ENCODE assay signal across 17 cellular contexts in genomic region chr18:4854664-4855063, GRCh38.
DNase-seq lines count a peak whose midpoint lies in the region; ATAC-seq lines count a peak whose summit lies in the region.
"Had no signal": no experiment of that assay in that cellular context is flagged by ENCODE, and none has a peak within 500 bp of the region (broad histone marks: within the 10 kb centered on the region; RNA-seq: fewer than 3 reads in every experiment).

No MANE protein-coding gene starts in this region.

- H3K4me1 ChIP-seq in HUES6 (ENCODE audit: control insufficient read depth, insufficient read depth, low read length): peaks cover 30% of the 10 kb centered on the region
- peaks cover 19% of the 10 kb centered on the region for H3K4me1 ChIP-seq in iPS-18a (ENCODE audit: control insufficient read depth, low read depth, low read length)

- no peaks in the 10 kb centered on the region; the same call in 1 of the 2 replicates for H3K9me3 ChIP-seq in HUES6 (ENCODE audit: control insufficient read depth, insufficient read depth, low read depth, low read length)
- no peaks in the 10 kb centered on the region for H3K9me3 ChIP-seq in iPS-18a (ENCODE audit: control insufficient read depth, low read depth, low read length)

- peak; percentile 38 for DNase-seq in cerebellum (ENCODE audit: low spot score)
- DNase-seq in left lobe of liver (ENCODE audit: low spot score): no peak
- DNase-seq in NCI-H1436 (lab: John Stamatoyannopoulos, UW): no peak
- no peak for DNase-seq in mesenteric fat pad (ENCODE audit: low spot score)
- no peak for DNase-seq in head of caudate nucleus
- DNase-seq: ACHN, AML-193, DMS 273 treated with DMSO at 0.1 percent for 48 hours, Kasumi-1, MM.1S, NCI-H1092 treated with DMSO at 0.1 percent for 48 hours, NCI-H1694, NCI-H226, NCI-H526 treated with DMSO at 0.1 percent for 48 hours, SHP77 treated with DMSO at 0.1 percent for 48 hours had no signal

- H3K4me3 ChIP-seq in HUES6 (ENCODE audit: low read depth, low read length) (no peak overlapping the region), iPS-18a (ENCODE audit: low read length) (peak overlapping the region; percentile 21)

- H3K27me3 ChIP-seq in HUES6 (ENCODE audit: control insufficient read depth, insufficient read depth, low read length): no peaks in the 10 kb centered on the region
- H3K27me3 ChIP-seq in iPS-18a (ENCODE audit: control insufficient read depth, insufficient read depth, low read length): no peaks in the 10 kb centered on the region

- no peaks in the 10 kb centered on the region for H3K36me3 ChIP-seq in HUES6 (ENCODE audit: control insufficient read depth, insufficient read depth, low read length)
- H3K36me3 ChIP-seq in iPS-18a (ENCODE audit: control insufficient read depth, low read depth, low read length): no peaks in the 10 kb centered on the region

- peak overlapping the region; percentile 44; the same call in 1 of the 2 replicates for H3K27ac ChIP-seq in HUES6 (ENCODE audit: low read depth, low read length)
- peak overlapping the region; percentile 51 for H3K27ac ChIP-seq in iPS-18a (ENCODE audit: low read length)

- intact Hi-C loops in head of caudate nucleus (cut with DNase I): no loop called here

- no peak overlapping the region for H3K9ac ChIP-seq in HUES6 (ENCODE audit: low read length)
- no peak overlapping the region for H3K9ac ChIP-seq in iPS-18a (ENCODE audit: low read length)

- no peak for ATAC-seq in left lobe of liver
